ENCODE assay signal across 19 cellular contexts in genomic region chr4:125105561-125105960, GRCh38.
A peak's percentile ranks its signal among the peaks of the same experiment; 100 is the strongest.
DNase-seq lines count a peak whose midpoint lies in the region; ATAC-seq and TF ChIP-seq lines count a peak whose summit lies in the region.
"Had no signal": no experiment of that assay in that cellular context is flagged by ENCODE, and none has a peak within 500 bp of the region (broad histone marks: within the 10 kb centered on the region; RNA-seq: fewer than 3 reads in every experiment).

No MANE protein-coding gene starts in this region.

- peaks cover 7% of the 10 kb centered on the region for H3K4me1 ChIP-seq in adipocyte (ENCODE audit: control insufficient read depth, insufficient read depth, low read length)
- H3K4me1 ChIP-seq in PC-9 (replicated peaks; ENCODE audit: insufficient read depth), result peaks cover 11% of the 10 kb centered on the region; the same call in 1 of the 2 replicates
- H3K4me1 ChIP-seq: BLaER1 had no signal

- no peaks in the 10 kb centered on the region for H3K36me3 ChIP-seq in adipocyte (ENCODE audit: control insufficient read depth, insufficient read depth, low read length, severe bottlenecking)
- H3K36me3 ChIP-seq in PC-9 (ENCODE audit: low read depth), result no peaks in the 10 kb centered on the region
- H3K36me3 ChIP-seq: BLaER1 had no signal

- H3K27me3 ChIP-seq in adipocyte (replicated peaks; ENCODE audit: control insufficient read depth, insufficient read depth, low read length), result no peaks in the 10 kb centered on the region
- no peaks in the 10 kb centered on the region for H3K27me3 ChIP-seq in PC-9 (ENCODE audit: insufficient read depth, low read depth)
- H3K27me3 ChIP-seq: BLaER1 had no signal

- H3K4me2 ChIP-seq in PC-9, result no peak overlapping the region
- H3K4me2 ChIP-seq: BLaER1 had no signal

- H3K9me3 ChIP-seq in adipocyte (ENCODE audit: control insufficient read depth, low read length) (no peaks in the 10 kb centered on the region), PC-9 (ENCODE audit: insufficient read depth, low read depth) (0 out of 2 replicates have a peak, but pooled peaks cover 6% of the 10 kb centered on the region)
- H3K9me3 ChIP-seq: BLaER1 had no signal

- TF ChIP-seq CTCF in AG09309 (IDR thresholded peaks at IDR 0.05; ENCODE audit: control insufficient read depth, insufficient read depth, low read depth, low read length, missing control alignments) (no peak), fibroblast of pulmonary artery (IDR thresholded peaks at IDR 0.05; ENCODE audit: low read length, missing control alignments) (no peak), PC-9 (conservative IDR thresholded peaks at IDR 0.05) (no peak)

- no peaks in the 10 kb centered on the region for H3K79me2 ChIP-seq in PC-9 (ENCODE audit: low read depth)

- intact Hi-C loops in PC-9 (cut with micrococcal nuclease; ENCODE audit: unreplicated experiment), result no loop called here

- H3K4me3 ChIP-seq in AG09309 (ENCODE audit: control insufficient read depth, low read depth, low read length) (no peak overlapping the region), adipocyte (ENCODE audit: low read length) (no peak overlapping the region), fibroblast of pulmonary artery (replicated peaks; ENCODE audit: low read depth, low read length) (no peak overlapping the region), PC-9 (no peak overlapping the region)
- H3K4me3 ChIP-seq: BLaER1 had no signal

- no peaks in the 10 kb centered on the region for H3K9me2 ChIP-seq in PC-9 (ENCODE audit: insufficient read depth)

- POLR2A ChIA-PET in PC-9 (lab: Charles Lee; ENCODE audit: unreplicated experiment), result no interaction called here

- DNase-seq in AG09309 (ENCODE audit: low read depth) (peak; percentile 46), GM04503 (ENCODE audit: low read depth) (peak; percentile 38), adipocyte (ENCODE audit: low read depth) (peak; percentile 86), fibroblast of pulmonary artery (ENCODE audit: low read depth) (peak; percentile 58), foreskin melanocyte (no peak), PC-9 (no peak)
- DNase-seq: ACHN; CD8-positive, alpha-beta memory T cell; KBM-7; MM.1S; NCI-H1105 treated with DMSO at 0.1 percent for 48 hours; NCI-H187; NCI-H748 treated with DMSO at 0.1 percent for 48 hours had no signal

- no peak overlapping the region for H2AFZ ChIP-seq in PC-9

- CTCF ChIA-PET in PC-9 (lab: Charles Lee), result no interaction called here

- no TSS peak for BruUV-seq in PC-9 (replicated peaks; lab: Mats Ljungman, UMichigan)

- ATAC-seq in HG03025 (IDR thresholded peaks at IDR 0.05; ENCODE audit: low FRiP score, unreplicated experiment) (no peak), HG03520 (IDR thresholded peaks at IDR 0.05; ENCODE audit: unreplicated experiment) (no peak)
- ATAC-seq: Panc1, Right ventricle myocardium inferior had no signal

- no peaks in the 10 kb centered on the region for H4K20me1 ChIP-seq in PC-9 (ENCODE audit: insufficient read depth)
- H4K20me1 ChIP-seq: BLaER1 had no signal

- no peaks in the 10 kb centered on the region for H3F3A ChIP-seq in PC-9 (ENCODE audit: insufficient read depth, low read depth)

- H3K27ac ChIP-seq in PC-9, result no peak overlapping the region
- H3K27ac ChIP-seq: BLaER1, HL-60 had no signal

- H3K9ac ChIP-seq in adipocyte (ENCODE audit: low read length), result no peak overlapping the region
- H3K9ac ChIP-seq: BLaER1 had no signal

Comparison
In these comparisons a context has a peak if more than half of its experiments do, and no peak if none do; other contexts are left out.
1. DNase-seq: peak in AG09309 (single experiment), GM04503 (single experiment), adipocyte (single experiment) and fibroblast of pulmonary artery (single experiment); none in foreskin melanocyte (single experiment) and PC-9 (0 of 2).